Comparison of ENCODE assay signal across 8 cellular contexts in the genomic region with DNA sequence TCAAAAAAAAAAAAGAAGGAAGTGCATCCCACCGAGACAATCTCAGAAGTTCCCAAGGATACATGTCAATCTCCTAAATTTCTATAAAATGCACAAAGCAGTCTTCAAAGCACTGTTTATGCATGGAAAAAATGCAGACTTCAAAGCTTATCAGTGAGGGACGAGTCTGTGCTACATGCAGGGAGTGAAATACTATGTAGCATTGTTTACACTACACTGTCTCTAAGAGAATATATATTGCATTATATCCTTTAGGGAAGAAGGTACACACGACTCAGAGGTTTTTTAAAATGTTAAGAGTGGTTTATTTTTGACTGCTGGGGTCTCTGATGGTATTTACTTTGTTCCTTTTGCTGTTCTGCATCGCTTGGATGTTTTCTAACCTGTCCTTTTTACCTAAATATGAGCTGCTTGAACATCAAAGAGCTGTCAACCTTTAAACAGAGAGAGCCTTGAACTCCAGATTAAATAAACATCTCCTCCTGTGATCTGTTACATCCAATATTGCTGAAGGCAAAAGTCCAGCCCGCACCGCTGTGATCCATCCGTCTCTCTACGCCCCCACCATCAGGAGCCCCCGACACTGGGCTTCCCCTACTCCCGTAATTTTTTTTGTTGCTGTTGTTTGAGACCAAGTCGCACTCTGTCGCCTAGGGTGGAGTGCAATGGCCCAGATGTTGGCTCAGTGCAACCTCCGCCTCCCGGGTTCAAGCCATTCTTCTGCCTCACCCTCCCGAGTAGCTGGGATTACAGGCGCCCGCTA. TPM values are rescaled to one million over a fixed set of nuclear protein-coding genes. Genes with fewer than 3 reads are reported as not detected.
DNase-seq lines count a peak whose midpoint lies in the region; FAIRE-seq and TF ChIP-seq lines count a peak whose summit lies in the region.

No MANE protein-coding gene starts in this region.

- no peaks in the 10 kb centered on the region; the same call in 1 of the 2 replicates for H3K36me3 ChIP-seq in SU-DHL-6 (ENCODE audit: low read length)

- H2AFZ ChIP-seq in SU-DHL-6 (ENCODE audit: low read depth, low read length, severe bottlenecking): no peak overlapping the region

- no peaks in the 10 kb centered on the region for H3K9me3 ChIP-seq in SU-DHL-6 (ENCODE audit: insufficient read depth, low read length)

- FAIRE-seq in GM12891 (lab: Jason Lieb, UNC): no peak

- H3K9ac ChIP-seq in SU-DHL-6 (ENCODE audit: low read length): peak overlapping the region; percentile 69

- DNase-seq in GM12891 (ENCODE audit: insufficient read length, low spot score) (no peak), foreskin fibroblast (peak in 1 of 2 donors; percentile 17), retinal pigment epithelial cell (ENCODE audit: low read depth) (no peak), caudate nucleus (lab: John Stamatoyannopoulos, UW) (no peak), activated gamma-delta T cell treated with Interleukin-2 at 50 U/mL for 16 hours (no peak), HT-29 (ENCODE audit: low spot score) (no peak), CD1c-positive myeloid dendritic cell (ENCODE audit: extremely low spot score) (no peak)

- H3K79me2 ChIP-seq in SU-DHL-6 (ENCODE audit: insufficient read depth, low read length): peaks cover 53% of the 10 kb centered on the region

- H3K27ac ChIP-seq in SU-DHL-6 (ENCODE audit: low read depth, low read length) (no peak overlapping the region), caudate nucleus (ENCODE audit: low read depth, low read length) (no peak overlapping the region)

- H3F3A ChIP-seq in SU-DHL-6 (ENCODE audit: insufficient read depth): peaks cover 7% of the 10 kb centered on the region; the same call in 1 of the 2 replicates

- H3K4me3 ChIP-seq in SU-DHL-6 (ENCODE audit: insufficient read depth, low read length, poor library complexity, severe bottlenecking) (peak overlapping the region; percentile 72), foreskin fibroblast (ENCODE audit: low read depth in 1 of 2, low read length in 2 of 2) (peak overlapping the region; percentile 59 to 72), retinal pigment epithelial cell (ENCODE audit: low read length) (peak overlapping the region; percentile 59)

- no peaks in the 10 kb centered on the region for H4K20me1 ChIP-seq in SU-DHL-6 (ENCODE audit: low read depth, low read length)

- H3K27me3 ChIP-seq in SU-DHL-6 (ENCODE audit: low read length): no peaks in the 10 kb centered on the region

- TF ChIP-seq CTCF in SU-DHL-6 (IDR thresholded peaks at IDR 0.05; ENCODE audit: insufficient read depth, low read length, poor library complexity, severe bottlenecking) (no peak), foreskin fibroblast (IDR thresholded peaks at IDR 0.05; ENCODE audit: low read depth, low read length) (no peak), retinal pigment epithelial cell (conservative IDR thresholded peaks at IDR 0.05; ENCODE audit: low read depth, low read length) (no peak)

- H3K9me2 ChIP-seq in SU-DHL-6 (replicated peaks; ENCODE audit: insufficient read depth, low read length): no peaks in the 10 kb centered on the region

- no peak for TF ChIP-seq POLR2A in GM12891 (IDR thresholded peaks at IDR 0.05; ENCODE audit: low read depth, low read length)

- peak overlapping the region; percentile 70 for H3K4me2 ChIP-seq in SU-DHL-6 (ENCODE audit: low read depth, low read length, poor library complexity, severe bottlenecking)

TF ChIP-seq in GM12891, 5 proteins besides CTCF, POLR2A, EP300 and RAD21:
- TF ChIP-seq PAX5 (IDR thresholded peaks at IDR 0.05; ENCODE audit: insufficient read depth, low read length, severe bottlenecking) (no peak), SPI1 (IDR thresholded peaks at IDR 0.05; ENCODE audit: low read depth, low read length) (peak; percentile 7; the same call in 1 of the 2 replicates), TAF1 (IDR thresholded peaks at IDR 0.05; ENCODE audit: low read depth, low read length) (no peak), POLR2AphosphoS5 (IDR thresholded peaks at IDR 0.05; ENCODE audit: low read depth, low read length) (no peak), POU2F2 (IDR thresholded peaks at IDR 0.05; ENCODE audit: low read depth, low read length) (no peak)

RNA-seq across cellular contexts. Expression of a gene that starts 1.4 kb away (rescaled TPM):
- polyA plus RNA-seq in GM12891 (2012; ENCODE audit: low read depth, missing spikeins): 15.3 TPM
- total RNA-seq in HT-29 (2014; rRNA removed; shearing (Covaris generic)): 26.6 and 30.8 TPM in 2 replicates

RNA-seq across cellular contexts. Expression of a gene that starts 9.9 kb away (rescaled TPM):
- 31.3 TPM for polyA plus RNA-seq in GM12891 (2012; ENCODE audit: low read depth, missing spikeins)
- total RNA-seq in HT-29 (2014; rRNA removed; shearing (Covaris generic)): 14.3 and 15.3 TPM in 2 replicates
